In genomic region chr15:76905013-76905839, GRCh38 we compare ENCODE assay signal across 8 cellular contexts. TPM values are rescaled to one million over a fixed set of nuclear protein-coding genes. Genes with fewer than 3 reads are reported as not detected.
DNase-seq lines count a peak whose midpoint lies in the region; ATAC-seq and TF ChIP-seq lines count a peak whose summit lies in the region.

A gene with protein sequence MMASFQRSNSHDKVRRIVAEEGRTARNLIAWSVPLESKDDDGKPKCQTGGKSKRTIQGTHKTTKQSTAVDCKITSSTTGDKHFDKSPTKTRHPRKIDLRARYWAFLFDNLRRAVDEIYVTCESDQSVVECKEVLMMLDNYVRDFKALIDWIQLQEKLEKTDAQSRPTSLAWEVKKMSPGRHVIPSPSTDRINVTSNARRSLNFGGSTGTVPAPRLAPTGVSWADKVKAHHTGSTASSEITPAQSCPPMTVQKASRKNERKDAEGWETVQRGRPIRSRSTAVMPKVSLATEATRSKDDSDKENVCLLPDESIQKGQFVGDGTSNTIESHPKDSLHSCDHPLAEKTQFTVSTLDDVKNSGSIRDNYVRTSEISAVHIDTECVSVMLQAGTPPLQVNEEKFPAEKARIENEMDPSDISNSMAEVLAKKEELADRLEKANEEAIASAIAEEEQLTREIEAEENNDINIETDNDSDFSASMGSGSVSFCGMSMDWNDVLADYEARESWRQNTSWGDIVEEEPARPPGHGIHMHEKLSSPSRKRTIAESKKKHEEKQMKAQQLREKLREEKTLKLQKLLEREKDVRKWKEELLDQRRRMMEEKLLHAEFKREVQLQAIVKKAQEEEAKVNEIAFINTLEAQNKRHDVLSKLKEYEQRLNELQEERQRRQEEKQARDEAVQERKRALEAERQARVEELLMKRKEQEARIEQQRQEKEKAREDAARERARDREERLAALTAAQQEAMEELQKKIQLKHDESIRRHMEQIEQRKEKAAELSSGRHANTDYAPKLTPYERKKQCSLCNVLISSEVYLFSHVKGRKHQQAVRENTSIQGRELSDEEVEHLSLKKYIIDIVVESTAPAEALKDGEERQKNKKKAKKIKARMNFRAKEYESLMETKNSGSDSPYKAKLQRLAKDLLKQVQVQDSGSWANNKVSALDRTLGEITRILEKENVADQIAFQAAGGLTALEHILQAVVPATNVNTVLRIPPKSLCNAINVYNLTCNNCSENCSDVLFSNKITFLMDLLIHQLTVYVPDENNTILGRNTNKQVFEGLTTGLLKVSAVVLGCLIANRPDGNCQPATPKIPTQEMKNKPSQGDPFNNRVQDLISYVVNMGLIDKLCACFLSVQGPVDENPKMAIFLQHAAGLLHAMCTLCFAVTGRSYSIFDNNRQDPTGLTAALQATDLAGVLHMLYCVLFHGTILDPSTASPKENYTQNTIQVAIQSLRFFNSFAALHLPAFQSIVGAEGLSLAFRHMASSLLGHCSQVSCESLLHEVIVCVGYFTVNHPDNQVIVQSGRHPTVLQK (N-terminal part only) (minus strand): TSS chr15:76905340. CDS start chr15:76883817, 21,523 bp downstream.

- H3K4me1 ChIP-seq in colonic mucosa: no peaks in the 10 kb centered on the region

- peak within 1 kb of the TSS; percentile 71 for H3K27ac ChIP-seq in colonic mucosa

- no peaks in the 10 kb centered on the region for H3K27me3 ChIP-seq in colonic mucosa

- no peak for TF ChIP-seq CTCF in colonic mucosa (IDR thresholded peaks at IDR 0.05)

- DNase-seq in Ammon's horn (ENCODE audit: low spot score): peak; percentile 95
- peak; percentile 84 for DNase-seq in NCI-H524 treated with DMSO at 0.1 percent for 48 hours (lab: John Stamatoyannopoulos, UW)
- DNase-seq in activated CD4-positive, alpha-beta T cell treated with anti-CD3 and anti-CD28 coated beads for 48 hours: peak; percentile 95
- DNase-seq in colonic mucosa: peak; percentile 96
- DNase-seq in left colon: peak; percentile 93 to 94
- DNase-seq in stimulated activated CD4-positive, alpha-beta T cell treated with anti-CD3 and anti-CD28 coated beads, Interleukin-1b, Interleukin-23, amount 100 ng/mL, for 4 hours (ENCODE audit: low read depth in 2 of 2): peak; percentile 81 to 92

- no peaks in the 10 kb centered on the region for H3K36me3 ChIP-seq in colonic mucosa

- H3K9ac ChIP-seq in colonic mucosa (ENCODE audit: low read depth in 2 of 2, low read length in 2 of 2): peak within 1 kb of the TSS; percentile 70 to 93

- peak; percentile 87 for ATAC-seq in HG03439 (IDR thresholded peaks at IDR 0.05; ENCODE audit: unreplicated experiment)
- ATAC-seq in left colon: peak; percentile 95

- TF ChIP-seq POLR2A in GM19193 (IDR thresholded peaks at IDR 0.05; ENCODE audit: extremely low read depth, insufficient read depth, insufficient read length): peak; percentile 72

- peak within 1 kb of the TSS; percentile 85 for H3K4me3 ChIP-seq in colonic mucosa

- H3K9me3 ChIP-seq in colonic mucosa: no peaks in the 10 kb centered on the region

- intact Hi-C loops in colonic mucosa (cut with DNase I): no loop called here
- intact Hi-C loops in left colon (cut with DNase I, micrococcal nuclease): no loop called here

RNA-seq across cellular contexts. Expression of the gene that starts here (rescaled TPM):
- total RNA-seq in colonic mucosa (10 to 100 TPM; 15.2 to 17.8 TPM), left colon (10 to 100 TPM; 16.6 to 27.9 TPM)

Comparison
In these comparisons a context has a peak if more than half of its experiments do, and no peak if none do; other contexts are left out.
1. Peak in every context shown above with its lines: DNase-seq, ATAC-seq, H3K4me3 ChIP-seq and H3K27ac ChIP-seq.